9 cellular contexts compared by ENCODE assay signal in the genomic region with DNA sequence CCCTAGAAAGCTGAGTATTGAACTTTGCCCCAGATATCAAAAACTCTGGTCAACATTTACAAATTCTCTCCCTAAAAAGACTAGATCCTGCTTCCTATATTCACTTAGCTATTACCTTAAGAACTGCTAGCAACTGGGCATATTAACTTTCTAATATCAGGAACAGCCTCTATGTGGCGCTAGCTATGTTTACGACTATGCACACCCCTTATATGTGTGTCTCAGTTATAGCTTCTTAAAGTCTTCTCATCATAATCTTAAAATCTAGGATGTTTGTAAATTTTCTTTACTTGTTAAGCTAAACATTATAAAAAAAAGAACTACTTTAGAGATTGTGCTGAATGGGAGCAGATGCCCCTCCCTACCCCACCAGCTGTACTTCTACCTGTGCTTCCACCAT. TPM values are rescaled to one million over a fixed set of nuclear protein-coding genes. Genes with fewer than 3 reads are reported as not detected.
DNase-seq lines count a peak whose midpoint lies in the region; ATAC-seq, FAIRE-seq and TF ChIP-seq lines count a peak whose summit lies in the region.
"Had no signal": no experiment of that assay in that cellular context is flagged by ENCODE, and none has a peak within 500 bp of the region (broad histone marks: within the 10 kb centered on the region; RNA-seq: fewer than 3 reads in every experiment).

No MANE protein-coding gene starts in this region.

- H3K4me1 ChIP-seq in colonic mucosa: peaks cover 6% of the 10 kb centered on the region

- peak; percentile 60 for TF ChIP-seq CTCF in GM12873 (IDR thresholded peaks at IDR 0.05; ENCODE audit: insufficient read depth, low read depth, low read length, missing control alignments)
- peak; percentile 20 for TF ChIP-seq CTCF in colonic mucosa (IDR thresholded peaks at IDR 0.05)

- intact Hi-C loops in colonic mucosa (cut with DNase I) (loop anchor here (10.0 kb wide), 6 partner anchors 98 to 508 kb away; a partner anchor contains a TSS), posterior vena cava (cut with DNase I) (no loop called here)

- peak; percentile 72 for FAIRE-seq in A204.1 (lab: Jason Lieb, UNC)

- no peaks in the 10 kb centered on the region for H3K9me3 ChIP-seq in colonic mucosa

- no peak for ATAC-seq in GM21515 (IDR thresholded peaks at IDR 0.05; ENCODE audit: unreplicated experiment)
- no peak for ATAC-seq in HG03135 (IDR thresholded peaks at IDR 0.05; ENCODE audit: unreplicated experiment)
- ATAC-seq in GM21717 (IDR thresholded peaks at IDR 0.05; ENCODE audit: unreplicated experiment): no peak

- DNase-seq in OCI-M1 (lab: John Stamatoyannopoulos, UW): peak; percentile 71
- no peak for DNase-seq in colonic mucosa
- DNase-seq in posterior vena cava (ENCODE audit: low spot score): no peak

- H3K9ac ChIP-seq in colonic mucosa (ENCODE audit: low read depth in 2 of 2, low read length in 2 of 2): no peak overlapping the region

- no peak overlapping the region for H3K4me3 ChIP-seq in colonic mucosa

- no peaks in the 10 kb centered on the region for H3K27me3 ChIP-seq in colonic mucosa

- H3K27ac ChIP-seq in colonic mucosa: no peak overlapping the region

- no peaks in the 10 kb centered on the region for H3K36me3 ChIP-seq in colonic mucosa

RNA-seq across cellular contexts. Expression of a gene that starts 1.7 kb away (rescaled TPM):
- total RNA-seq in colonic mucosa: 10 to 100 TPM; 49.5 to 54.7 TPM
- total RNA-seq in posterior vena cava: 10 to 100 TPM; 32.4 to 38.7 TPM

RNA-seq across cellular contexts. Expression of a gene that starts 43.0 kb away (rescaled TPM):
- not detected for total RNA-seq in colonic mucosa
- not detected for total RNA-seq in posterior vena cava
- total RNA-seq: skeletal muscle tissue had no signal

RNA-seq across cellular contexts. Expression of a gene that starts 47.1 kb away (rescaled TPM):
- 10 to 100 TPM; 19.1 to 19.2 TPM for total RNA-seq in colonic mucosa
- total RNA-seq in posterior vena cava: 10 to 100 TPM; 17.0 to 17.3 TPM
